Comparison of ENCODE assay signal across 11 cellular contexts in genomic region chr16:57071840-57072541, GRCh38. TPM values are rescaled to one million over a fixed set of nuclear protein-coding genes. Genes with fewer than 3 reads are reported as not detected.
A peak's percentile ranks its signal among the peaks of the same experiment; 100 is the strongest.
DNase-seq lines count a peak whose midpoint lies in the region; ATAC-seq, FAIRE-seq and TF ChIP-seq lines count a peak whose summit lies in the region.
"Had no signal": no experiment of that assay in that cellular context is flagged by ENCODE, and none has a peak within 500 bp of the region (broad histone marks: within the 10 kb centered on the region; RNA-seq: fewer than 3 reads in every experiment).

No MANE protein-coding gene starts in this region.

- peaks cover 0 to 3% (median 0%) of the 10 kb centered on the region in 7 donors for H3K9me3 Mint-ChIP-seq in CD14-positive monocyte
- no peaks in the 10 kb centered on the region for H3K9me3 Mint-ChIP-seq in IgD-negative memory B cell
- H3K9me3 Mint-ChIP-seq in astrocyte (ENCODE audit: unreplicated experiment) = peaks cover 1% of the 10 kb centered on the region

- no peak overlapping the region for H2BK120ac ChIP-seq in mesenchymal stem cell (ENCODE audit: low read depth, low read length)

- H4K91ac ChIP-seq in mesenchymal stem cell (ENCODE audit: low read length) = no peak overlapping the region

- H3K4me1 ChIP-seq in astrocyte (ENCODE audit: insufficient read depth, low read length) (peaks cover 5% of the 10 kb centered on the region), mesenchymal stem cell (ENCODE audit: control insufficient read depth, insufficient read depth, low read depth, low read length) (no peaks in the 10 kb centered on the region), colonic mucosa (no peaks in the 10 kb centered on the region)
- H3K4me1 ChIP-seq: body of pancreas, right atrium auricular region, stomach had no signal

- no peak for FAIRE-seq in astrocyte (lab: Jason Lieb, UNC)

- intact Hi-C loops in CD14-positive monocyte (cut with micrococcal nuclease) (no loop called here), colonic mucosa (cut with DNase I) (no loop called here)

- H3K27me3 ChIP-seq in astrocyte (ENCODE audit: insufficient read depth, low read length) = no peaks in the 10 kb centered on the region
- H3K27me3 ChIP-seq in mesenchymal stem cell (ENCODE audit: control insufficient read depth in 1 of 2, insufficient read depth in 1 of 2, low read length in 2 of 2) = peaks cover 0 to 10% of the 10 kb centered on the region in 2 experiments
- no peaks in the 10 kb centered on the region for H3K27me3 ChIP-seq in colonic mucosa
- H3K27me3 ChIP-seq: body of pancreas, right atrium auricular region, stomach had no signal

- no peak overlapping the region for H2BK5ac ChIP-seq in mesenchymal stem cell (ENCODE audit: low read depth, low read length, poor library complexity, severe bottlenecking)

- H3K79me1 ChIP-seq in mesenchymal stem cell (replicated peaks; ENCODE audit: low read length, poor library complexity, severe bottlenecking) = no peaks in the 10 kb centered on the region

- H3K4me3 ChIP-seq in astrocyte (ENCODE audit: insufficient read depth, low read depth, low read length) (no peak overlapping the region), mesenchymal stem cell (ENCODE audit: insufficient read depth in 1 of 2, low read depth in 1 of 2, low read length in 2 of 2) (no peak overlapping the region), colonic mucosa (no peak overlapping the region)
- H3K4me3 ChIP-seq: body of pancreas, right atrium auricular region, stomach had no signal

- no peaks in the 10 kb centered on the region for H3K27me3 Mint-ChIP-seq in CD14-positive monocyte (ENCODE audit: low read depth in 3 of 3)
- no peaks in the 10 kb centered on the region for H3K27me3 Mint-ChIP-seq in IgD-negative memory B cell
- peaks cover 18% of the 10 kb centered on the region for H3K27me3 Mint-ChIP-seq in astrocyte (ENCODE audit: low read depth, unreplicated experiment)

- no peaks in the 10 kb centered on the region for H3K36me3 ChIP-seq in astrocyte (ENCODE audit: insufficient read depth, low read length)
- peaks cover 0 to 75% of the 10 kb centered on the region in 2 experiments for H3K36me3 ChIP-seq in mesenchymal stem cell (ENCODE audit: control insufficient read depth in 1 of 2, insufficient read depth in 2 of 2, low read depth in 1 of 2, low read length in 2 of 2)
- H3K36me3 ChIP-seq in colonic mucosa = no peaks in the 10 kb centered on the region

- no peak overlapping the region for H3K23ac ChIP-seq in mesenchymal stem cell (ENCODE audit: low read length in 2 of 2)

- no peak overlapping the region for H3K4me3 Mint-ChIP-seq in CD14-positive monocyte
- no peak overlapping the region for H3K4me3 Mint-ChIP-seq in IgD-negative memory B cell
- H3K4me3 Mint-ChIP-seq in astrocyte (ENCODE audit: unreplicated experiment) = no peak overlapping the region

- 96% methylated on average over 2 of the region's 3 CpGs for WGBS in mesenchymal stem cell

- H3K4me2 ChIP-seq in astrocyte (ENCODE audit: low read length) (peak overlapping the region; percentile 21), mesenchymal stem cell (ENCODE audit: low read length, poor library complexity, severe bottlenecking) (no peak overlapping the region)

- H3K27ac ChIP-seq in astrocyte (ENCODE audit: low read depth, low read length) (no peak overlapping the region), mesenchymal stem cell (ENCODE audit: low read length, poor library complexity, severe bottlenecking) (no peak overlapping the region), colonic mucosa (no peak overlapping the region)
- H3K27ac ChIP-seq: body of pancreas, right atrium auricular region, stomach had no signal

- H3K4me1 Mint-ChIP-seq in CD14-positive monocyte (peaks cover 50% of the 10 kb centered on the region), IgD-negative memory B cell (peaks cover 0 to 3% (median 0%) of the 10 kb centered on the region in 3 donors), astrocyte (ENCODE audit: low read depth, unreplicated experiment) (peaks cover 6% of the 10 kb centered on the region)

- DNase-seq in CD14-positive monocyte (ENCODE audit: low spot score) (no peak), astrocyte (ENCODE audit: low read depth) (peak; percentile 63), mesenchymal stem cell (peak; percentile 14), NCI-H2171 treated with DMSO at 0.1 percent for 48 hours (lab: John Stamatoyannopoulos, UW) (no peak), colonic mucosa (no peak)
- DNase-seq in stimulated activated CD4-positive, alpha-beta T cell treated with anti-CD3 and anti-CD28 coated beads, Interleukin-2, amount 100 ng/mL, for 48 hours = no peak
- DNase-seq: body of pancreas, stomach had no signal

- H3K14ac ChIP-seq in mesenchymal stem cell (ENCODE audit: low read length in 2 of 2) = no peak overlapping the region

- no peaks in the 10 kb centered on the region for H4K20me1 ChIP-seq in astrocyte (ENCODE audit: insufficient read depth, low read length)

- H3K27ac Mint-ChIP-seq in CD14-positive monocyte (peak overlapping the region in 6 of 7 donors; percentile 12 to 87 (median 80)), IgD-negative memory B cell (peak overlapping the region; percentile 28 to 74 (median 56)), astrocyte (ENCODE audit: unreplicated experiment) (no peak overlapping the region)

- no peak overlapping the region for H2BK12ac ChIP-seq in mesenchymal stem cell (ENCODE audit: low read length in 2 of 2)

- no peak overlapping the region for H3K4ac ChIP-seq in mesenchymal stem cell (ENCODE audit: low read depth in 1 of 2, low read length in 2 of 2)

- H3K79me2 ChIP-seq in astrocyte (ENCODE audit: insufficient read depth, low read length) = no peaks in the 10 kb centered on the region

- H2AFZ ChIP-seq in astrocyte (ENCODE audit: low read depth, low read length) (no peak overlapping the region), mesenchymal stem cell (ENCODE audit: low read depth, low read length) (no peak overlapping the region)

- no peak overlapping the region for H3K9ac ChIP-seq in astrocyte (ENCODE audit: low read length)
- H3K9ac ChIP-seq in mesenchymal stem cell (ENCODE audit: low read length) = peak overlapping the region; percentile 37
- no peak overlapping the region for H3K9ac ChIP-seq in colonic mucosa (ENCODE audit: low read depth in 2 of 2, low read length in 2 of 2)

- TF ChIP-seq CTCF in CD14-positive monocyte (IDR thresholded peaks at IDR 0.05) (no peak), astrocyte (IDR thresholded peaks at IDR 0.05; ENCODE audit: insufficient read depth, low read depth, low read length) (no peak), colonic mucosa (IDR thresholded peaks at IDR 0.05) (no peak)

- ATAC-seq in GM18873 (IDR thresholded peaks at IDR 0.05; ENCODE audit: low FRiP score, unreplicated experiment) = no peak
- ATAC-seq: body of pancreas had no signal

- H3K9me3 ChIP-seq in astrocyte (ENCODE audit: insufficient read depth, low read depth, low read length) (no peaks in the 10 kb centered on the region), mesenchymal stem cell (ENCODE audit: control insufficient read depth, low read length) (no peaks in the 10 kb centered on the region), colonic mucosa (no peaks in the 10 kb centered on the region)
- H3K9me3 ChIP-seq: body of pancreas, right atrium auricular region, stomach had no signal

- no peak overlapping the region for H2AK5ac ChIP-seq in mesenchymal stem cell (ENCODE audit: low read length, severe bottlenecking)

- no peak overlapping the region for H2BK15ac ChIP-seq in mesenchymal stem cell (ENCODE audit: low read depth, poor library complexity, severe bottlenecking)

- H3K36me3 Mint-ChIP-seq in CD14-positive monocyte = peaks cover 63 to 68% of the 10 kb centered on the region in 2 donors
- no peaks in the 10 kb centered on the region for H3K36me3 Mint-ChIP-seq in IgD-negative memory B cell
- H3K36me3 Mint-ChIP-seq in astrocyte (ENCODE audit: low read depth, unreplicated experiment) = peaks cover 18% of the 10 kb centered on the region

- no peak overlapping the region for H3K18ac ChIP-seq in mesenchymal stem cell (ENCODE audit: low read depth in 1 of 2, low read length in 2 of 2)

- no peak overlapping the region for H4K8ac ChIP-seq in mesenchymal stem cell (ENCODE audit: low read length)

RNA-seq across cellular contexts. Expression of gene CPNE2, which starts 20.4 kb away (rescaled TPM):
- polyA plus RNA-seq in CD14-positive monocyte (10 to 100 TPM; 18.3 to 23.9 TPM), IgD-negative memory B cell (2.0 TPM)
- total RNA-seq in astrocyte (17.0 and 19.3 TPM in 2 replicates), colonic mucosa (10 to 100 TPM; 38.6 to 53.3 TPM)
- polyA plus RNA-seq in mesenchymal stem cell (2013, experiment 1 of 2) = 37.6 TPM
- polyA plus RNA-seq in mesenchymal stem cell (2013, experiment 2 of 2) = 39.4 TPM

Comparison
In these comparisons a context has a peak if more than half of its experiments do, and no peak if none do; other contexts are left out.
1. DNase-seq: peak in astrocyte (single experiment) and mesenchymal stem cell (single experiment); none in CD14-positive monocyte (single experiment), stimulated activated CD4-positive, alpha-beta T cell treated with anti-CD3 and anti-CD28 coated beads, Interleukin-2, amount 100 ng/mL, for 48 hours (0 of 2), NCI-H2171 treated with DMSO at 0.1 percent for 48 hours (single experiment) and colonic mucosa (single experiment).